ENCODE assay signal across 22 cellular contexts in the genomic region with DNA sequence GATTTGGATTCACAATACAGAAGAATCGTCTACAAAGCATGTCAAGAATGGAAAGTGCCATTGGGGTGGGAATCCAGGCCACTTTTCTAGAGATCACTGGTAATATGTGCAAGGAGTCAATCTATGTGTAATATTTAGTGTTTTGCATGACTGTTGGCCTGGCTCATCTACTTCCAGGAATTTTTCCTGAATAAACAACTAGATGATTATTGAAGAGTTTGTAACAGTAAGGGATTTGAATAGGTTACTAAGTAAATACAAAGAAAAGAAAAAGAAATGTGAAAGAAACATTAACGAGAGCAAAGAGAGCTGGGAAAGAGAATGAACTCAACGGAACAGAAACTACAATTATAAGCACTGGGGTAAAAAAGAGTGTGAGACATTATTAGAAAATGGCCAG.
DNase-seq lines count a peak whose midpoint lies in the region; ATAC-seq and TF ChIP-seq lines count a peak whose summit lies in the region.
"Had no signal": no experiment of that assay in that cellular context is flagged by ENCODE, and none has a peak within 500 bp of the region (broad histone marks: within the 10 kb centered on the region; RNA-seq: fewer than 3 reads in every experiment).

No MANE protein-coding gene starts in this region.

- peak overlapping the region; percentile 87 for H3K27ac ChIP-seq in mesenchymal stem cell (ENCODE audit: low read length, poor library complexity, severe bottlenecking)
- H3K27ac ChIP-seq: BLaER1 treated with 17β-estradiol and CSF1 and Interleukin-3, amounts not matched to agents 10 nM and 100 nM had no signal

- H3K4me3 Mint-ChIP-seq in activated T-cell treated with anti-CD3 and anti-CD28 coated beads, Interleukin-2, amount 50 U/mL, for 72 hours, result no peak overlapping the region
- no peak overlapping the region for H3K4me3 Mint-ChIP-seq in activated T-cell treated with anti-CD3 and anti-CD28 coated beads, Interleukin-2, amount 50 U/mL, for 4 hours
- H3K4me3 Mint-ChIP-seq in WTC11, result no peak overlapping the region
- H3K4me3 Mint-ChIP-seq in stimulated activated memory B cell treated with anti-CD40 and anti-IgM and Interleukin-4, amounts not matched to agents 10 μg/mL and 1 μg/mL and 100 μg/mL, for 72 hours, result no peak overlapping the region
- no peak overlapping the region for H3K4me3 Mint-ChIP-seq in effector memory CD8-positive, alpha-beta T cell
- H3K4me3 Mint-ChIP-seq: B cell; CD8-positive, alpha-beta T cell; HFFc6; IgD-negative memory B cell had no signal

- CTCF ChIA-PET in WTC11 (lab: Charles Lee), result interaction anchor here (0.7 to 4.3 kb wide), 2 partner anchors 84 to 159 kb away, joined by 3 to 17 read pairs; no protein-coding TSS in a partner anchor

- H2BK120ac ChIP-seq in mesenchymal stem cell (ENCODE audit: low read depth, low read length), result no peak overlapping the region

- H3K36me3 Mint-ChIP-seq in activated T-cell treated with anti-CD3 and anti-CD28 coated beads, Interleukin-2, amount 50 U/mL, for 72 hours (ENCODE audit: insufficient read depth in 2 of 2), result no peaks in the 10 kb centered on the region
- no peaks in the 10 kb centered on the region for H3K36me3 Mint-ChIP-seq in activated T-cell treated with anti-CD3 and anti-CD28 coated beads, Interleukin-2, amount 50 U/mL, for 4 hours (ENCODE audit: insufficient read depth)
- peaks cover 4% of the 10 kb centered on the region; the same call in 1 of the 2 replicates for H3K36me3 Mint-ChIP-seq in WTC11
- no peaks in the 10 kb centered on the region for H3K36me3 Mint-ChIP-seq in stimulated activated memory B cell treated with anti-CD40 and anti-IgM and Interleukin-4, amounts not matched to agents 10 μg/mL and 1 μg/mL and 100 μg/mL, for 72 hours
- no peaks in the 10 kb centered on the region for H3K36me3 Mint-ChIP-seq in effector memory CD8-positive, alpha-beta T cell (ENCODE audit: insufficient read depth)
- H3K36me3 Mint-ChIP-seq: CD8-positive, alpha-beta T cell; IgD-negative memory B cell had no signal

- no peak overlapping the region for H3K4ac ChIP-seq in mesenchymal stem cell (ENCODE audit: low read depth in 1 of 2, low read length in 2 of 2)

- 92% methylated on average over 3 of the region's 3 CpGs for WGBS in mesenchymal stem cell

- no peak overlapping the region for H3K4me2 ChIP-seq in mesenchymal stem cell (ENCODE audit: low read length, poor library complexity, severe bottlenecking)
- H3K4me2 ChIP-seq: BLaER1 treated with 17β-estradiol and CSF1 and Interleukin-3, amounts not matched to agents 10 nM and 100 nM had no signal

- no peaks in the 10 kb centered on the region for H3K9me3 ChIP-seq in mesenchymal stem cell (ENCODE audit: control insufficient read depth, low read length)
- H3K9me3 ChIP-seq: BLaER1 treated with 17β-estradiol and CSF1 and Interleukin-3, amounts not matched to agents 10 nM and 100 nM had no signal

- no peak overlapping the region for H2BK5ac ChIP-seq in mesenchymal stem cell (ENCODE audit: low read depth, low read length, poor library complexity, severe bottlenecking)

- no peak overlapping the region for H4K91ac ChIP-seq in mesenchymal stem cell (ENCODE audit: low read length)

- H3K27me3 Mint-ChIP-seq in activated T-cell treated with anti-CD3 and anti-CD28 coated beads, Interleukin-2, amount 50 U/mL, for 72 hours (ENCODE audit: low read depth), result no peaks in the 10 kb centered on the region
- peaks cover 7% of the 10 kb centered on the region for H3K27me3 Mint-ChIP-seq in activated T-cell treated with anti-CD3 and anti-CD28 coated beads, Interleukin-2, amount 50 U/mL, for 4 hours (ENCODE audit: low read depth)
- no peaks in the 10 kb centered on the region for H3K27me3 Mint-ChIP-seq in WTC11 (ENCODE audit: low read depth)
- no peaks in the 10 kb centered on the region for H3K27me3 Mint-ChIP-seq in stimulated activated memory B cell treated with anti-CD40 and anti-IgM and Interleukin-4, amounts not matched to agents 10 μg/mL and 1 μg/mL and 100 μg/mL, for 72 hours
- H3K27me3 Mint-ChIP-seq in effector memory CD8-positive, alpha-beta T cell, result peaks cover 8 to 12% of the 10 kb centered on the region in 2 donors
- H3K27me3 Mint-ChIP-seq: IgD-negative memory B cell had no signal

- no peak overlapping the region for H2BK12ac ChIP-seq in mesenchymal stem cell (ENCODE audit: low read length in 2 of 2)

- peaks cover 4% of the 10 kb centered on the region for H3K79me1 ChIP-seq in mesenchymal stem cell (replicated peaks; ENCODE audit: low read length, poor library complexity, severe bottlenecking)

- POLR2A ChIA-PET in WTC11 (lab: Charles Lee), result interaction anchor here (0.7 kb wide), 1 partner anchor 117 kb away, joined by 3 read pairs; no protein-coding TSS in a partner anchor

- H2AFZ ChIP-seq in mesenchymal stem cell (ENCODE audit: low read depth, low read length), result no peak overlapping the region

- H3K9me3 Mint-ChIP-seq in activated T-cell treated with anti-CD3 and anti-CD28 coated beads, Interleukin-2, amount 50 U/mL, for 72 hours, result no peaks in the 10 kb centered on the region
- H3K9me3 Mint-ChIP-seq in activated T-cell treated with anti-CD3 and anti-CD28 coated beads, Interleukin-2, amount 50 U/mL, for 4 hours, result peaks cover 5% of the 10 kb centered on the region
- peaks cover 16% of the 10 kb centered on the region for H3K9me3 Mint-ChIP-seq in WTC11
- peaks cover 4% of the 10 kb centered on the region for H3K9me3 Mint-ChIP-seq in stimulated activated memory B cell treated with anti-CD40 and anti-IgM and Interleukin-4, amounts not matched to agents 10 μg/mL and 1 μg/mL and 100 μg/mL, for 72 hours
- no peaks in the 10 kb centered on the region for H3K9me3 Mint-ChIP-seq in effector memory CD8-positive, alpha-beta T cell
- H3K9me3 Mint-ChIP-seq: HFFc6 had no signal

- no peak for DNase-seq in activated T-cell treated with anti-CD3 and anti-CD28 coated beads, Interleukin-2, amount 50 U/mL, for 72 hours
- DNase-seq in activated T-cell treated with anti-CD3 and anti-CD28 coated beads, Interleukin-2, amount 50 U/mL, for 4 hours, result no peak
- no peak for DNase-seq in WTC11 (ENCODE audit: low spot score)
- no peak for DNase-seq in mesenchymal stem cell
- no peak for DNase-seq in NCI-H2029 (lab: John Stamatoyannopoulos, UW)
- DNase-seq in effector memory CD8-positive, alpha-beta T cell, result no peak
- DNase-seq: 8988T; CD8-positive, alpha-beta T cell; DMS 273 treated with DMSO at 0.1 percent for 48 hours; DMS53; DND-41; EL; GOT3; H7; HFFc6 had no signal

- no peak overlapping the region for H2AK5ac ChIP-seq in mesenchymal stem cell (ENCODE audit: low read length, severe bottlenecking)

- H3K4me3 ChIP-seq in mesenchymal stem cell (ENCODE audit: insufficient read depth in 1 of 2, low read depth in 1 of 2, low read length in 2 of 2), result no peak overlapping the region
- H3K4me3 ChIP-seq: BLaER1 treated with 17β-estradiol and CSF1 and Interleukin-3, amounts not matched to agents 10 nM and 100 nM; GM12878 had no signal

- H3K4me1 Mint-ChIP-seq in activated T-cell treated with anti-CD3 and anti-CD28 coated beads, Interleukin-2, amount 50 U/mL, for 72 hours (ENCODE audit: low read depth), result no peaks in the 10 kb centered on the region
- H3K4me1 Mint-ChIP-seq in activated T-cell treated with anti-CD3 and anti-CD28 coated beads, Interleukin-2, amount 50 U/mL, for 4 hours (ENCODE audit: low read depth), result no peaks in the 10 kb centered on the region
- no peaks in the 10 kb centered on the region for H3K4me1 Mint-ChIP-seq in WTC11
- no peaks in the 10 kb centered on the region for H3K4me1 Mint-ChIP-seq in stimulated activated memory B cell treated with anti-CD40 and anti-IgM and Interleukin-4, amounts not matched to agents 10 μg/mL and 1 μg/mL and 100 μg/mL, for 72 hours
- no peaks in the 10 kb centered on the region for H3K4me1 Mint-ChIP-seq in effector memory CD8-positive, alpha-beta T cell (ENCODE audit: low read depth in 2 of 2)
- H3K4me1 Mint-ChIP-seq: B cell, IgD-negative memory B cell had no signal

- H3K4me1 ChIP-seq in mesenchymal stem cell (ENCODE audit: control insufficient read depth, insufficient read depth, low read depth, low read length), result peaks cover 3% of the 10 kb centered on the region

- no peak overlapping the region for H3K9ac ChIP-seq in mesenchymal stem cell (ENCODE audit: low read length)
- H3K9ac ChIP-seq: BLaER1 treated with 17β-estradiol and CSF1 and Interleukin-3, amounts not matched to agents 10 nM and 100 nM had no signal

- H3K27ac Mint-ChIP-seq in activated T-cell treated with anti-CD3 and anti-CD28 coated beads, Interleukin-2, amount 50 U/mL, for 72 hours, result peak overlapping the region; percentile 71
- peak overlapping the region; percentile 35; the same call in 1 of the 2 replicates for H3K27ac Mint-ChIP-seq in WTC11
- H3K27ac Mint-ChIP-seq in stimulated activated memory B cell treated with anti-CD40 and anti-IgM and Interleukin-4, amounts not matched to agents 10 μg/mL and 1 μg/mL and 100 μg/mL, for 72 hours, result no peak overlapping the region
- H3K27ac Mint-ChIP-seq in effector memory CD8-positive, alpha-beta T cell, result no peak overlapping the region
- H3K27ac Mint-ChIP-seq: B cell; CD8-positive, alpha-beta T cell; HFFc6; IgD-negative memory B cell had no signal

- H2BK15ac ChIP-seq in mesenchymal stem cell (ENCODE audit: low read depth, poor library complexity, severe bottlenecking), result no peak overlapping the region

- H3K14ac ChIP-seq in mesenchymal stem cell (ENCODE audit: low read length in 2 of 2), result no peak overlapping the region

- H3K23ac ChIP-seq in mesenchymal stem cell (ENCODE audit: low read length in 2 of 2), result no peak overlapping the region

- H3K18ac ChIP-seq in mesenchymal stem cell (ENCODE audit: low read depth in 1 of 2, low read length in 2 of 2), result no peak overlapping the region

- no peaks in the 10 kb centered on the region for H3K27me3 ChIP-seq in mesenchymal stem cell (ENCODE audit: control insufficient read depth in 1 of 2, insufficient read depth in 1 of 2, low read length in 2 of 2)
- H3K27me3 ChIP-seq: BLaER1 treated with 17β-estradiol and CSF1 and Interleukin-3, amounts not matched to agents 10 nM and 100 nM had no signal

- ATAC-seq in activated T-cell treated with anti-CD3 and anti-CD28 coated beads, Interleukin-2, amount 50 U/mL, for 72 hours (replicated peaks in 1 of 2), result no peak
- no peak for ATAC-seq in activated T-cell treated with anti-CD3 and anti-CD28 coated beads, Interleukin-2, amount 50 U/mL, for 4 hours
- ATAC-seq in WTC11 (no peak), GM18909 (IDR thresholded peaks at IDR 0.05; ENCODE audit: poor library complexity, unreplicated experiment) (no peak)
- ATAC-seq in stimulated activated memory B cell treated with anti-CD40 and anti-IgM and Interleukin-4, amounts not matched to agents 10 μg/mL and 1 μg/mL and 100 μg/mL, for 72 hours, result no peak
- no peak for ATAC-seq in effector memory CD8-positive, alpha-beta T cell (replicated peaks)
- ATAC-seq: CD8-positive, alpha-beta T cell; GM12878; HCT116 had no signal

- H4K8ac ChIP-seq in mesenchymal stem cell (ENCODE audit: low read length), result no peak overlapping the region

- no peaks in the 10 kb centered on the region for H3K36me3 ChIP-seq in mesenchymal stem cell (ENCODE audit: control insufficient read depth in 1 of 2, insufficient read depth in 2 of 2, low read depth in 1 of 2, low read length in 2 of 2)
- H3K36me3 ChIP-seq: BLaER1 treated with 17β-estradiol and CSF1 and Interleukin-3, amounts not matched to agents 10 nM and 100 nM had no signal

- no peak for TF ChIP-seq CTCF in WTC11 (IDR thresholded peaks at IDR 0.05)

Comparison
In these comparisons a context has a peak if more than half of its experiments do, and no peak if none do; other contexts are left out.
1. H3K27ac Mint-ChIP-seq: peak in activated T-cell treated with anti-CD3 and anti-CD28 coated beads, Interleukin-2, amount 50 U/mL, for 72 hours (single experiment) and WTC11 (single experiment); none in stimulated activated memory B cell treated with anti-CD40 and anti-IgM and Interleukin-4, amounts not matched to agents 10 μg/mL and 1 μg/mL and 100 μg/mL, for 72 hours (single experiment) and effector memory CD8-positive, alpha-beta T cell (0 of 2).